ENCODE assay signal across 27 cellular contexts in the genomic region with DNA sequence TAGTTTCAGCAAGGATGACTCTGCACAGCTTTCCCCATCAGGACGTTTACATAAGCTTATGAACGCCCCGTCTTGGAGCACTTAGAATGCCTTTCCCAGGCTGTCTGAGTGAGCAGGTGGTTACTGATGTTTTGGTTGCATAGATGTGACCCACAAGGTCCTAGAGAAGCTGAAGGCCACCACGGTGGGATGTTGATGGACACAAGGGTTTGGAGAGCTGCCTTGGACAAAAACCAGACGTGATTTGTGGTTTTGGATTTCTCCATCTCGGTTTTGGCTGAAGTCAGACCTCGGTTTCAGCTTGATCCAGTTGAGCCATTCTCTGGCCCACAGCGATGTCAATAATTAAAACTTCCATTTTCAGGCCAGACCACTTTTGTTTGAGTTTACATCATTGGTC.
"Had no signal": no experiment of that assay in that cellular context is flagged by ENCODE, and none has a peak within 500 bp of the region (broad histone marks: within the 10 kb centered on the region; RNA-seq: fewer than 3 reads in every experiment).

No MANE protein-coding gene starts in this region.

- H3K36me3 Mint-ChIP-seq: activated CD8-positive, alpha-beta memory T cell treated with anti-CD3 and anti-CD28 coated beads, Interleukin-2, amount 10 ng/mL, durations not matched to agents 7 days and 5 days; activated naive CD4-positive, alpha-beta T cell treated with anti-CD3 and anti-CD28 coated beads, Interleukin-2, amount 50 U/mL, for 24 hours; T-cell had no signal

- DNase-seq: activated CD4-positive, alpha-beta T cell treated with anti-CD3 and anti-CD28 coated beads, Interleukin-2, amount 10 ng/mL, durations not matched to agents 7 days and 5 days; activated CD8-positive, alpha-beta memory T cell treated with anti-CD3 and anti-CD28 coated beads, Interleukin-2, amount 10 ng/mL, durations not matched to agents 7 days and 5 days; activated CD8-positive, alpha-beta T cell treated with anti-CD3 and anti-CD28 coated beads for 36 hours; activated gamma-delta T cell treated with Interleukin-2 at 50 U/mL for 16 hours; aorta; effector CD8-positive, alpha-beta T cell; foreskin melanocyte; left ventricle myocardium inferior; ovary; stimulated activated CD4-positive, alpha-beta T cell treated with anti-CD3 and anti-CD28 coated beads, Interleukin-12 subunit alpha, Interleukin-12 subunit beta, amount 100 ng/mL, for 4 hours; stimulated activated CD4-positive, alpha-beta T cell treated with anti-CD3 and anti-CD28 coated beads, Interleukin-4, amount 100 ng/mL, for 4 hours; stimulated activated naive CD8-positive, alpha-beta T cell treated with anti-CD3 and anti-CD28 coated beads, Interleukin-15, Interleukin-2, amounts not matched to agents 100 U/mL and 50 U/mL, for 24 hours; substantia nigra; T-cell; thyroid gland; upper lobe of right lung had no signal

- H3K27me3 ChIP-seq: ovary, right atrium auricular region, thyroid gland, upper lobe of right lung had no signal

- H3K9me3 ChIP-seq: neutrophil, ovary, prostate gland, thyroid gland, upper lobe of right lung had no signal

- H3K27ac ChIP-seq: left ventricle myocardium inferior, neutrophil, ovary, prostate gland, right atrium auricular region, thyroid gland, upper lobe of right lung, VCaP had no signal

- H3K4me3 ChIP-seq: left ventricle myocardium inferior, ovary, prostate gland, right atrium auricular region, thyroid gland, upper lobe of right lung had no signal

- H3K4me1 ChIP-seq: prostate gland, upper lobe of right lung had no signal

- H3K4me3 Mint-ChIP-seq: activated CD4-positive, alpha-beta T cell treated with anti-CD3 and anti-CD28 coated beads, Interleukin-2, amount 10 ng/mL, durations not matched to agents 7 days and 5 days; activated CD8-positive, alpha-beta memory T cell treated with anti-CD3 and anti-CD28 coated beads, Interleukin-2, amount 10 ng/mL, durations not matched to agents 7 days and 5 days; activated CD8-positive, alpha-beta T cell treated with anti-CD3 and anti-CD28 coated beads for 36 hours; activated naive CD4-positive, alpha-beta T cell treated with anti-CD3 and anti-CD28 coated beads, Interleukin-2, amount 50 U/mL, for 24 hours; activated T-helper 1 cell treated with anti-CD3 and anti-CD28 coated beads, Interleukin-12 subunit alpha, Interleukin-12 subunit beta, Interleukin-2, Interleukin-4 antibody, amounts not matched to agents 30 ng/mL and 10 ng/mL and 1 ng/mL, durations not matched to agents 14 hours and 24 hours and 36 hours; dendritic cell treated with granulocyte-macrophage colony-stimulating factor and Interleukin-4, amounts not matched to agents 40 ng/mL and 50 ng/mL, for 4 days; mesothelial cell of epicardium; nephron; T-cell; T-helper 2 cell treated with Interferon-gamma antibody and Interleukin-4, amounts not matched to agents 5 μg/mL and 100 μg/mL, for 36 hours had no signal

- H3K27ac Mint-ChIP-seq: activated CD4-positive, alpha-beta T cell treated with anti-CD3 and anti-CD28 coated beads, Interleukin-2, amount 10 ng/mL, durations not matched to agents 7 days and 5 days; activated CD8-positive, alpha-beta memory T cell treated with anti-CD3 and anti-CD28 coated beads, Interleukin-2, amount 10 ng/mL, durations not matched to agents 7 days and 5 days; activated CD8-positive, alpha-beta T cell treated with anti-CD3 and anti-CD28 coated beads for 36 hours; activated naive CD4-positive, alpha-beta T cell treated with anti-CD3 and anti-CD28 coated beads, Interleukin-2, amount 50 U/mL, for 24 hours; activated T-helper 1 cell treated with anti-CD3 and anti-CD28 coated beads, Interleukin-12 subunit alpha, Interleukin-12 subunit beta, Interleukin-2, Interleukin-4 antibody, amounts not matched to agents 30 ng/mL and 10 ng/mL and 1 ng/mL, durations not matched to agents 14 hours and 24 hours and 36 hours; dendritic cell treated with granulocyte-macrophage colony-stimulating factor and Interleukin-4, amounts not matched to agents 40 ng/mL and 50 ng/mL, for 4 days; mesothelial cell of epicardium; nephron; T-cell; T-helper 2 cell treated with Interferon-gamma antibody and Interleukin-4, amounts not matched to agents 5 μg/mL and 100 μg/mL, for 36 hours had no signal

- ATAC-seq: activated CD4-positive, CD25-positive, alpha-beta regulatory T cell treated with anti-CD3 and anti-CD28 coated beads, Interleukin-2, amount 50 U/mL, for 24 hours; activated CD8-positive, alpha-beta memory T cell treated with anti-CD3 and anti-CD28 coated beads, Interleukin-2, amount 10 ng/mL, durations not matched to agents 7 days and 5 days; activated CD8-positive, alpha-beta T cell treated with anti-CD3 and anti-CD28 coated beads for 36 hours; stimulated activated naive CD8-positive, alpha-beta T cell treated with anti-CD3 and anti-CD28 coated beads, Interleukin-15, Interleukin-2, amounts not matched to agents 100 U/mL and 50 U/mL, for 24 hours; T-cell; upper lobe of right lung had no signal

- H3K9me3 Mint-ChIP-seq: activated CD8-positive, alpha-beta T cell treated with anti-CD3 and anti-CD28 coated beads for 36 hours; activated naive CD4-positive, alpha-beta T cell treated with anti-CD3 and anti-CD28 coated beads, Interleukin-2, amount 50 U/mL, for 24 hours; nephron; T-cell had no signal

- H3K4me1 Mint-ChIP-seq: activated CD4-positive, alpha-beta T cell treated with anti-CD3 and anti-CD28 coated beads, Interleukin-2, amount 10 ng/mL, durations not matched to agents 7 days and 5 days; activated naive CD4-positive, alpha-beta T cell treated with anti-CD3 and anti-CD28 coated beads, Interleukin-2, amount 50 U/mL, for 24 hours; T-cell had no signal

- H3K36me3 ChIP-seq: neutrophil, ovary, prostate gland, right atrium auricular region, thyroid gland, upper lobe of right lung had no signal
